Comparison of ENCODE assay signal across 8 cellular contexts in genomic region chr19:42269518-42270345, GRCh38. TPM values are rescaled to one million over a fixed set of nuclear protein-coding genes. Genes with fewer than 3 reads are reported as not detected.
A peak's percentile ranks its signal among the peaks of the same experiment; 100 is the strongest.
DNase-seq lines count a peak whose midpoint lies in the region; ATAC-seq and TF ChIP-seq lines count a peak whose summit lies in the region.

No MANE protein-coding gene starts in this region.

- peak overlapping the region; percentile 51 to 76 (median 68) for H3K4me3 ChIP-seq in breast epithelium
- H3K4me3 ChIP-seq in brain microvascular endothelial cell (ENCODE audit: low read depth, low read length) = peak overlapping the region; percentile 72
- H3K4me3 ChIP-seq in lung = peak overlapping the region; percentile 72

- BruUV-seq in MCF 10A (replicated peaks; lab: Mats Ljungman, UMichigan) = no TSS peak

- POLR2A ChIA-PET in MCF 10A (lab: Yijun Ruan, JAX) = interaction anchor here (0.6 to 4.1 kb wide), 13 partner anchors 11 to 1937 kb away, joined by 3 to 66 read pairs (median 5); partner anchors contain the start of genes DEDD2, ERF, GSK3A and PAFAH1B3

- intact Hi-C loops in breast epithelium (cut with DNase I; ENCODE audit: low total_unique reads) = no loop called here
- intact Hi-C loops in MCF 10A (cut with micrococcal nuclease) = loop anchor here (2.0 kb wide), 1 partner anchor 15 kb away; the partner anchor contains the start of gene ERF

- H3K4me1 Mint-ChIP-seq in MCF 10A (ENCODE audit: insufficient read depth, unreplicated experiment) = peaks cover 23% of the 10 kb centered on the region

- no peaks in the 10 kb centered on the region for H3K9me3 Mint-ChIP-seq in MCF 10A (ENCODE audit: unreplicated experiment)

- peak in 1 of 2 donors; percentile 58 for DNase-seq in breast epithelium (ENCODE audit: low spot score in 2 of 2)
- no peak for DNase-seq in MCF 10A (ENCODE audit: unreplicated experiment)
- DNase-seq in brain microvascular endothelial cell = no peak
- DNase-seq in lung (ENCODE audit: low spot score) = peak; percentile 30
- DNase-seq in ureter (ENCODE audit: low spot score) = peak; percentile 51
- no peak for DNase-seq in NCI-H1694 (lab: John Stamatoyannopoulos, UW)

- no peak overlapping the region for H3K27ac Mint-ChIP-seq in MCF 10A (ENCODE audit: low read depth, unreplicated experiment)

- H3K9me3 ChIP-seq in breast epithelium (no peaks in the 10 kb centered on the region), lung (ENCODE audit: control insufficient read depth in 2 of 2, insufficient read depth in 1 of 2, low read length in 1 of 2) (no peaks in the 10 kb centered on the region)

- H3K36me3 ChIP-seq in breast epithelium (no peaks in the 10 kb centered on the region), brain microvascular endothelial cell (replicated peaks) (peaks cover 26% of the 10 kb centered on the region), lung (ENCODE audit: control insufficient read depth in 2 of 2, insufficient read depth in 2 of 2, low read length in 2 of 2) (peaks cover 4 to 32% of the 10 kb centered on the region in 2 donors)

- H3K36me3 Mint-ChIP-seq in MCF 10A (ENCODE audit: insufficient read depth, unreplicated experiment) = peaks cover 25% of the 10 kb centered on the region

- H3K4me1 ChIP-seq in breast epithelium = peaks cover 13 to 16% of the 10 kb centered on the region in 2 donors
- peaks cover 9 to 11% of the 10 kb centered on the region in 2 donors for H3K4me1 ChIP-seq in lung (ENCODE audit: control insufficient read depth in 2 of 2, insufficient read depth in 2 of 2, low read length in 2 of 2)

- ATAC-seq in lung (ENCODE audit: insufficient read depth, low FRiP score) = no peak
- no peak for ATAC-seq in HG03565 (IDR thresholded peaks at IDR 0.05; ENCODE audit: unreplicated experiment)
- ATAC-seq in GM21717 (IDR thresholded peaks at IDR 0.05; ENCODE audit: unreplicated experiment) = no peak

- WGBS in lung, 2 donors = 33 to 44% methylated on average over 9 of the region's 9 CpGs

- TF ChIP-seq CTCF in breast epithelium (IDR thresholded peaks at IDR 0.05) (no peak), MCF 10A (IDR thresholded peaks at IDR 0.05; ENCODE audit: unreplicated experiment) (no peak), brain microvascular endothelial cell (IDR thresholded peaks at IDR 0.05; ENCODE audit: low read depth, low read length, missing control alignments) (no peak), lung (IDR thresholded peaks at IDR 0.05; ENCODE audit: control extremely low read depth, extremely low read depth) (no peak)

- H3K27ac ChIP-seq in breast epithelium (peak overlapping the region; percentile 98 to 100), brain microvascular endothelial cell (peak overlapping the region; percentile 86), lung (ENCODE audit: low read depth in 1 of 2, low read length in 1 of 2) (peak overlapping the region; percentile 87 to 96)

- no peaks in the 10 kb centered on the region for H3K27me3 Mint-ChIP-seq in MCF 10A (ENCODE audit: insufficient read depth, unreplicated experiment)

- TF ChIP-seq POLR2A in breast epithelium (IDR thresholded peaks at IDR 0.05) = no peak

- in situ Hi-C loops in brain microvascular endothelial cell (cut with HindIII; ENCODE audit: low pct_ligation_motif_present, low sequenced_read_pairs) = no loop called here

- no peaks in the 10 kb centered on the region for H3K27me3 ChIP-seq in breast epithelium
- no peaks in the 10 kb centered on the region for H3K27me3 ChIP-seq in brain microvascular endothelial cell (replicated peaks)
- no peaks in the 10 kb centered on the region for H3K27me3 ChIP-seq in lung (ENCODE audit: control insufficient read depth, insufficient read depth)

- H3K4me3 Mint-ChIP-seq in MCF 10A (ENCODE audit: unreplicated experiment) = no peak overlapping the region

- CTCF ChIA-PET in MCF 10A (lab: Yijun Ruan, JAX) = interaction anchor here (0.9 to 2.1 kb wide), 5 partner anchors 10 to 160 kb away, joined by 3 to 20 read pairs (median 4); partner anchors contain the start of gene POU2F2

RNA-seq across cellular contexts. Expression of gene CIC, which starts 0.7 kb away (rescaled TPM):
- total RNA-seq in breast epithelium (10 to 100 TPM; 20.2 to 25.6 (median 24.9) TPM), MCF 10A (2022) (66.9 and 67.9 TPM in 2 replicates), lung (10 to 100 TPM; 31.2 to 84.5 TPM), ureter (83.4 TPM)
- 10 to 100 TPM; 38.2 to 43.0 TPM for polyA plus RNA-seq in lung

RNA-seq across cellular contexts. Expression of gene ERF, which starts 14.8 kb away (rescaled TPM):
- total RNA-seq in breast epithelium (10 to 100 TPM; 11.4 to 38.6 (median 24.3) TPM), MCF 10A (2022) (27.8 and 35.1 TPM in 2 replicates), lung (10 to 100 TPM; 24.2 to 53.6 TPM), ureter (47.4 TPM)
- 10 to 100 TPM; 35.2 to 50.8 TPM for polyA plus RNA-seq in lung

RNA-seq across cellular contexts. Expression of gene GSK3A, which starts 27.3 kb away (rescaled TPM):
- 10 to 100 TPM; 18.7 to 22.1 (median 19.8) TPM for total RNA-seq in breast epithelium
- total RNA-seq in MCF 10A (2022) = 53.5 and 54.5 TPM in 2 replicates
- total RNA-seq in lung = 10 to 100 TPM; 23.7 to 38.8 TPM
- 10 to 100 TPM; 53.7 to 54.2 TPM for polyA plus RNA-seq in lung
- total RNA-seq in ureter = 36.4 TPM

RNA-seq across cellular contexts. Expression of gene PRR19, which starts 32.2 kb away (rescaled TPM):
- total RNA-seq in breast epithelium (1 to 10 TPM in 1 of 3 donors, under 1 TPM in 2; 0.33 to 2.6 (median 0.48) TPM), MCF 10A (2022) (0.30 and 0.64 TPM in 2 replicates), lung (1 to 10 TPM in 1 of 2 donors, under 1 TPM in 1; 0.23 to 1.0 TPM), ureter (1.6 TPM)
- polyA plus RNA-seq in lung = under 1 TPM; 0.63 to 0.92 TPM

RNA-seq across cellular contexts. Expression of gene PAFAH1B3, which starts 32.7 kb away (rescaled TPM):
- total RNA-seq in breast epithelium = 10 to 100 TPM in 2 of 3 donors, 1 to 10 TPM in 1; 7.5 to 32.4 (median 28.5) TPM
- total RNA-seq in MCF 10A (2022) = 9.5 and 30.6 TPM in 2 replicates
- 10 to 100 TPM; 30.1 to 30.6 TPM for total RNA-seq in lung
- 10 to 100 TPM; 27.2 to 33.0 TPM for polyA plus RNA-seq in lung
- total RNA-seq in ureter = 19.8 TPM

Comparison
In these comparisons a context has a peak if more than half of its experiments do, and no peak if none do; other contexts are left out.
1. DNase-seq: peak in lung (single experiment) and ureter (single experiment); none in MCF 10A (single experiment), brain microvascular endothelial cell (single experiment) and NCI-H1694 (single experiment).
2. Peak in every context shown above with its lines, with median percentiles within 50 percentile points of each other: H3K27ac ChIP-seq and H3K4me3 ChIP-seq.